ENCODE assay signal across 17 cellular contexts in genomic region chr1:2528016-2528415, GRCh38. TPM values are rescaled to one million over a fixed set of nuclear protein-coding genes. Genes with fewer than 3 reads are reported as not detected.
DNase-seq lines count a peak whose midpoint lies in the region; ATAC-seq and TF ChIP-seq lines count a peak whose summit lies in the region.
"Had no signal": no experiment of that assay in that cellular context is flagged by ENCODE, and none has a peak within 500 bp of the region (broad histone marks: within the 10 kb centered on the region; RNA-seq: fewer than 3 reads in every experiment).

No MANE protein-coding gene starts in this region.

- peak overlapping the region; percentile 95 for H3K18ac ChIP-seq in neuronal stem cell (ENCODE audit: low read length)

- no peaks in the 10 kb centered on the region for H3K36me3 ChIP-seq in heart left ventricle
- H3K36me3 ChIP-seq in neuronal stem cell (replicated peaks in 1 of 2; ENCODE audit: control insufficient read depth in 2 of 2, insufficient read depth in 2 of 2, low read length in 2 of 2), result peaks cover 10 to 11% of the 10 kb centered on the region in 2 donors
- no peaks in the 10 kb centered on the region for H3K36me3 ChIP-seq in GM23338 (ENCODE audit: insufficient read depth)

- H3K4ac ChIP-seq in neuronal stem cell (ENCODE audit: low read length), result no peak overlapping the region

- H3K4me3 ChIP-seq in heart left ventricle, result peak overlapping the region in 5 of 12 donors; percentile 54 to 72 (median 65)
- peak overlapping the region in 1 of 2 donors; percentile 96 for H3K4me3 ChIP-seq in neuronal stem cell (ENCODE audit: low read length in 2 of 2)
- H3K4me3 ChIP-seq in GM23338, result no peak overlapping the region

- peaks cover 21% of the 10 kb centered on the region for H3K79me1 ChIP-seq in neuronal stem cell (ENCODE audit: low read depth, low read length)

- peaks cover 27% of the 10 kb centered on the region for H4K20me1 ChIP-seq in GM23338 (replicated peaks; ENCODE audit: insufficient read depth)

- no peak overlapping the region for H4K91ac ChIP-seq in neuronal stem cell (ENCODE audit: low read depth, low read length, poor library complexity)

- H3K27me3 Mint-ChIP-seq in GM23338 (ENCODE audit: insufficient read depth, low read depth, poor library complexity), result peaks cover 56% of the 10 kb centered on the region

- H3K14ac ChIP-seq in neuronal stem cell (ENCODE audit: low read length), result peak overlapping the region; percentile 25

- H3K9me2 ChIP-seq in GM23338 (ENCODE audit: insufficient read depth), result no peaks in the 10 kb centered on the region

- DNase-seq in Ammon's horn (ENCODE audit: low spot score), result peak; percentile 60
- peak in 50 of 58 donors; percentile 10 to 90 (median 60) for DNase-seq in anterior cingulate cortex (lab: John Stamatoyannopoulos, UW)
- peak; percentile 75 to 91 (median 86) for DNase-seq in heart left ventricle
- DNase-seq in neuronal stem cell (ENCODE audit: low spot score), result no peak
- DNase-seq in GM23338 (ENCODE audit: low spot score), result no peak
- DNase-seq in mucosa of gallbladder (ENCODE audit: low spot score), result no peak
- no peak for DNase-seq in activated gamma-delta T cell (lab: John Stamatoyannopoulos, UW)
- DNase-seq: NCI-H2029; NCI-H748 treated with DMSO at 0.1 percent for 48 hours; RPMI8226; stimulated activated CD4-positive, alpha-beta T cell treated with anti-CD3 and anti-CD28 coated beads, Interleukin-12 subunit alpha, Interleukin-12 subunit beta, amount 100 ng/mL, for 4 hours had no signal

- H3K9ac ChIP-seq in neuronal stem cell (ENCODE audit: low read depth, low read length, poor library complexity), result peak overlapping the region; percentile 92

- peaks cover 35% of the 10 kb centered on the region for H3K4me1 Mint-ChIP-seq in GM23338

- intact Hi-C loops in heart left ventricle (cut with DNase I), result loop anchor here in 8 of 10 donors (1.0 to 10.0 kb wide), 6 partner anchors 18 to 336 kb away; partner anchors contain the start of genes PEX10 (in 5 of the 8), FAAP20 (in 3 of the 8) and PRXL2B (in 1 of the 8)

- H3K4me1 ChIP-seq in heart left ventricle (peaks cover 29 to 76% (median 67%) of the 10 kb centered on the region in 12 donors), neuronal stem cell (ENCODE audit: control insufficient read depth in 2 of 2, insufficient read depth in 1 of 2, low read depth in 1 of 2, low read length in 2 of 2) (peaks cover 51 to 52% of the 10 kb centered on the region in 2 donors), GM23338 (ENCODE audit: insufficient read depth) (peaks cover 19% of the 10 kb centered on the region)

- H3K27ac Mint-ChIP-seq in GM23338, result no peak overlapping the region
- H3K27ac Mint-ChIP-seq: memory B cell had no signal

- peaks cover 0 to 49% (median 0%) of the 10 kb centered on the region in 9 donors for H3K27me3 ChIP-seq in heart left ventricle
- peaks cover 0 to 57% (median 0%) of the 10 kb centered on the region in 3 experiments for H3K27me3 ChIP-seq in neuronal stem cell (ENCODE audit: control insufficient read depth in 3 of 3, insufficient read depth in 3 of 3, low read depth in 1 of 3, low read length in 3 of 3)
- H3K27me3 ChIP-seq in GM23338 (ENCODE audit: insufficient read depth), result peaks cover 55% of the 10 kb centered on the region

- peak overlapping the region; percentile 58 for H2BK120ac ChIP-seq in neuronal stem cell (ENCODE audit: low read depth, low read length)

- TF ChIP-seq POLR2A in heart left ventricle (IDR thresholded peaks at IDR 0.05), result no peak

- H2BK15ac ChIP-seq in neuronal stem cell (ENCODE audit: low read length), result no peak overlapping the region

- peak overlapping the region; percentile 79 for H3K4me2 ChIP-seq in neuronal stem cell (ENCODE audit: insufficient read depth, low read length, poor library complexity, severe bottlenecking)
- no peak overlapping the region for H3K4me2 ChIP-seq in GM23338

- no peaks in the 10 kb centered on the region for H3K9me3 Mint-ChIP-seq in GM23338
- H3K9me3 Mint-ChIP-seq: memory B cell had no signal

- TF ChIP-seq CTCF in heart left ventricle (IDR thresholded peaks at IDR 0.05) (peak in 1 of 12 donors; percentile 7), GM23338 (conservative IDR thresholded peaks at IDR 0.05; ENCODE audit: low read depth in 2 of 2) (no peak)

- H3K23ac ChIP-seq in neuronal stem cell (ENCODE audit: low read depth, low read length, poor library complexity), result peak overlapping the region; percentile 17

- H3K79me2 ChIP-seq in GM23338 (replicated peaks; ENCODE audit: insufficient read depth), result peaks cover 30% of the 10 kb centered on the region

- H2AK5ac ChIP-seq in neuronal stem cell (ENCODE audit: low read depth, low read length), result peak overlapping the region; percentile 74

- H3K9me3 ChIP-seq in heart left ventricle, result no peaks in the 10 kb centered on the region
- no peaks in the 10 kb centered on the region for H3K9me3 ChIP-seq in neuronal stem cell (replicated peaks in 1 of 2; ENCODE audit: control insufficient read depth in 2 of 2, insufficient read depth in 1 of 2, low read depth in 1 of 2, low read length in 2 of 2)

- no peaks in the 10 kb centered on the region; the same call in 2 of the 3 replicates for H3K36me3 Mint-ChIP-seq in GM23338 (ENCODE audit: low read depth)
- H3K36me3 Mint-ChIP-seq: memory B cell had no signal

- peak overlapping the region; percentile 72 for H2BK5ac ChIP-seq in neuronal stem cell (ENCODE audit: low read length)

- H3K27ac ChIP-seq in heart left ventricle, result peak overlapping the region in 11 of 12 donors; percentile 44 to 92 (median 84)
- peak overlapping the region; percentile 81 for H3K27ac ChIP-seq in neuronal stem cell (replicated peaks; ENCODE audit: low read length)
- no peak overlapping the region for H3K27ac ChIP-seq in GM23338 (ENCODE audit: low read depth)

- H4K8ac ChIP-seq in neuronal stem cell (ENCODE audit: low read depth, low read length), result peak overlapping the region; percentile 68

- H2AFZ ChIP-seq in neuronal stem cell (ENCODE audit: low read length) (no peak overlapping the region), GM23338 (no peak overlapping the region)

- peak overlapping the region; percentile 27 for H2BK12ac ChIP-seq in neuronal stem cell (ENCODE audit: low read length)

- 41 to 64% (median 44%) methylated on average over 5 to 12 of the region's 12 CpGs for WGBS in heart left ventricle, 4 donors
- WGBS in neuronal stem cell (ENCODE audit: extremely low coverage in 2 of 2, insufficient read length in 2 of 2, insufficient replicate concordance in 1 of 2), 2 donors, result no CpG with 5 or more reads among the region's 12 CpGs

- no peaks in the 10 kb centered on the region for H3F3A ChIP-seq in GM23338 (replicated peaks; ENCODE audit: low read depth)

- no peak overlapping the region for H3K4me3 Mint-ChIP-seq in GM23338

- peak; percentile 65 to 77 (median 72) for ATAC-seq in heart left ventricle
- no peak for ATAC-seq in GM23338
- ATAC-seq in GM21526 (IDR thresholded peaks at IDR 0.05; ENCODE audit: low FRiP score, unreplicated experiment), result no peak

TF ChIP-seq in GM23338, 12 proteins besides CTCF, POLR2A, EP300 and RAD21 (continues in another document):
- TF ChIP-seq EZH2 (IDR thresholded peaks at IDR 0.05; ENCODE audit: low read depth, unreplicated experiment) (no peak), EZH2phosphoT487 (IDR thresholded peaks at IDR 0.05; ENCODE audit: unreplicated experiment) (no peak), ZNF114 (CRISPR knock-in tag; IDR thresholded peaks at IDR 0.05) (no peak), CREB1 (CRISPR knock-in tag; IDR thresholded peaks at IDR 0.05; ENCODE audit: low read depth) (no peak)

RNA-seq across cellular contexts. Expression of gene PANK4, which starts 1.6 kb away (rescaled TPM):
- total RNA-seq in heart left ventricle (10 to 100 TPM; 27.2 to 43.0 (median 36.6) TPM), mucosa of gallbladder (39.9 TPM)
- polyA plus RNA-seq in heart left ventricle (10 to 100 TPM; 31.4 to 33.1 TPM), GM23338 (2016; fragmentation: Nextera tagmentation; extraction: Ambion mirVana) (25.4 and 25.8 TPM in 2 replicates)
- 23.5 TPM for polyA plus RNA-seq in neuronal stem cell (2013, experiment 1 of 2)
- 22.7 TPM for polyA plus RNA-seq in neuronal stem cell (2013, experiment 2 of 2)
- total RNA-seq in GM23338 (2014; rRNA removed; shearing (Covaris generic)), result 31.2 and 43.7 TPM in 2 replicates

RNA-seq across cellular contexts. Expression of gene HES5, which starts 2.0 kb away (rescaled TPM):
- total RNA-seq in heart left ventricle (1 to 10 TPM in 7 of 9 donors, under 1 TPM in 2; 0.45 to 2.0 (median 1.3) TPM), mucosa of gallbladder (0.20 TPM)
- polyA plus RNA-seq in heart left ventricle (under 1 TPM; 0.42 to 0.83 TPM), GM23338 (2016; fragmentation: Nextera tagmentation; extraction: Ambion mirVana) (0.16 TPM in 1 of 2 replicates, not detected in the other)
- 208 TPM for polyA plus RNA-seq in neuronal stem cell (2013, experiment 1 of 2)
- polyA plus RNA-seq in neuronal stem cell (2013, experiment 2 of 2), result 209 TPM
- total RNA-seq in GM23338 (2014; rRNA removed; shearing (Covaris generic)), result 0.21 TPM in 1 of 2 replicates, not detected in the other
- total RNA-seq: H4; HT1080; osteoblast; T-helper 1 cell treated with Interleukin-12 subunit alpha and Interleukin-12 subunit beta and Interleukin-4 antibody, amounts not matched to agents 30 ng/mL and 1 ng/mL, for 36 hours had no signal

RNA-seq across cellular contexts. Expression of gene TNFRSF14, which starts 28.2 kb away (rescaled TPM):
- total RNA-seq in heart left ventricle, result 10 to 100 TPM in 8 of 9 donors, 1 to 10 TPM in 1; 7.8 to 70.8 (median 14.3) TPM
- 10 to 100 TPM; 13.6 to 22.5 TPM for polyA plus RNA-seq in heart left ventricle
- 1.1 TPM for polyA plus RNA-seq in neuronal stem cell (2013, experiment 1 of 2)
- polyA plus RNA-seq in neuronal stem cell (2013, experiment 2 of 2), result 1.3 TPM
- 0.85 TPM in 1 of 2 replicates, not detected in the other for total RNA-seq in GM23338 (2014; rRNA removed; shearing (Covaris generic))
- polyA plus RNA-seq in GM23338 (2016; fragmentation: Nextera tagmentation; extraction: Ambion mirVana), result not detected in 2 replicates
- total RNA-seq in mucosa of gallbladder, result 231 TPM

RNA-seq across cellular contexts. Expression of gene PLCH2, which starts 51.9 kb away (rescaled TPM):
- total RNA-seq in heart left ventricle (1 to 10 TPM in 2 of 9 donors, under 1 TPM in 3, not detected in 4; 0.05 to 1.0 (median 0.36) TPM), mucosa of gallbladder (8.1 TPM)
- polyA plus RNA-seq in heart left ventricle (under 1 TPM; 0.04 to 0.08 TPM), GM23338 (2016; fragmentation: Nextera tagmentation; extraction: Ambion mirVana) (0.07 TPM in 1 of 2 replicates, not detected in the other)
- 4.2 TPM for polyA plus RNA-seq in neuronal stem cell (2013, experiment 1 of 2)
- polyA plus RNA-seq in neuronal stem cell (2013, experiment 2 of 2), result 4.0 TPM
- total RNA-seq in GM23338 (2014; rRNA removed; shearing (Covaris generic)), result 0.08 and 0.31 TPM in 2 replicates

RNA-seq across cellular contexts. Expression of gene PRXL2B, which starts 58.6 kb away (rescaled TPM):
- 10 to 100 TPM in 2 of 9 donors, 1 to 10 TPM in 7; 5.1 to 13.9 (median 7.2) TPM for total RNA-seq in heart left ventricle
- 1 to 10 TPM; 8.6 to 9.2 TPM for polyA plus RNA-seq in heart left ventricle
- polyA plus RNA-seq in neuronal stem cell (2013, experiment 1 of 2), result 35.1 TPM
- polyA plus RNA-seq in neuronal stem cell (2013, experiment 2 of 2), result 35.3 TPM
- 35.1 and 44.0 TPM in 2 replicates for total RNA-seq in GM23338 (2014; rRNA removed; shearing (Covaris generic))
- polyA plus RNA-seq in GM23338 (2016; fragmentation: Nextera tagmentation; extraction: Ambion mirVana), result 25.5 and 25.6 TPM in 2 replicates
- total RNA-seq in mucosa of gallbladder, result 133 TPM

Comparison
In these comparisons a context has a peak if more than half of its experiments do, and no peak if none do; other contexts are left out.
1. DNase-seq: peak in Ammon's horn (single experiment), anterior cingulate cortex (50 of 58) and heart left ventricle (5 of 5); none in neuronal stem cell (single experiment), GM23338 (single experiment), mucosa of gallbladder (single experiment) and activated gamma-delta T cell (single experiment).
2. ATAC-seq: peak in heart left ventricle (4 of 4); none in GM23338 (single experiment) and GM21526 (single experiment).